Comparison of ENCODE assay signal across 17 cellular contexts in genomic region chr17:80425835-80426426, GRCh38.
"Had no signal": no experiment of that assay in that cellular context is flagged by ENCODE, and none has a peak within 500 bp of the region (broad histone marks: within the 10 kb centered on the region; RNA-seq: fewer than 3 reads in every experiment).

No MANE protein-coding gene starts in this region.

- H3K79me2 ChIP-seq: hepatocyte had no signal

- H3K4me3 ChIP-seq: body of pancreas, coronary artery, esophagus squamous epithelium, hepatocyte, neural progenitor cell, skin epidermis, upper lobe of left lung had no signal

- H2AFZ ChIP-seq: hepatocyte, neural progenitor cell had no signal

- H3K36me3 ChIP-seq: neural progenitor cell had no signal

- H3K9ac ChIP-seq: neural progenitor cell, parathyroid adenoma had no signal

- DNase-seq: activated CD4-positive, alpha-beta T cell treated with anti-CD3 and anti-CD28 coated beads, Interleukin-2, amount 10 ng/mL, durations not matched to agents 24 days and 14 days; activated CD4-positive, CD25-positive, alpha-beta regulatory T cell; activated CD8-positive, alpha-beta memory T cell treated with anti-CD3 and anti-CD28 coated beads, Interleukin-2, amount 50 U/mL, for 4 hours; activated CD8-positive, alpha-beta T cell treated with anti-CD3 and anti-CD28 coated beads, Interleukin-2, amount 10 ng/mL, durations not matched to agents 7 days and 5 days; activated naive CD8-positive, alpha-beta T cell treated with anti-CD3 and anti-CD28 coated beads for 36 hours; activated T-cell treated with anti-CD3 and anti-CD28 coated beads, Interleukin-2, amount 50 U/mL, for 48 hours; body of pancreas; esophagus squamous epithelium; kidney glomerular epithelial cell; midbrain; stimulated activated naive CD8-positive, alpha-beta T cell treated with anti-CD3 and anti-CD28 coated beads, Interleukin-15, amount 100 ng/mL, for 72 hours had no signal

- H3K27me3 ChIP-seq: body of pancreas, esophagus squamous epithelium, hepatocyte, neural progenitor cell, upper lobe of left lung had no signal

- H3K4me2 ChIP-seq: hepatocyte, neural progenitor cell had no signal

- H3K4me1 ChIP-seq: parathyroid adenoma had no signal

- H3K9me3 ChIP-seq: body of pancreas, esophagus squamous epithelium, upper lobe of left lung had no signal

- H3K27ac ChIP-seq: body of pancreas, coronary artery, esophagus squamous epithelium, hepatocyte, neural progenitor cell, parathyroid adenoma, skin epidermis, upper lobe of left lung had no signal
